ENCODE assay signal across 8 cellular contexts in genomic region chr2:7118606-7119503, GRCh38.
DNase-seq lines count a peak whose midpoint lies in the region; ATAC-seq and TF ChIP-seq lines count a peak whose summit lies in the region.

No MANE protein-coding gene starts in this region.

- H3K4me3 ChIP-seq in mammary epithelial cell (replicated peaks in 1 of 3; ENCODE audit: insufficient read depth in 1 of 3, low read depth in 2 of 3, low read length in 3 of 3), result no peak overlapping the region

- no peak overlapping the region for H3K4me3 Mint-ChIP-seq in activated T-cell treated with anti-CD3 and anti-CD28 coated beads, Interleukin-2, amount 50 U/mL, for 72 hours
- H3K4me3 Mint-ChIP-seq in mesothelial cell of epicardium, result no peak overlapping the region
- no peak overlapping the region for H3K4me3 Mint-ChIP-seq in activated T-cell treated with anti-CD3 and anti-CD28 coated beads, Interleukin-2, amount 50 U/mL, for 4 hours

- intact Hi-C loops in mammary epithelial cell (cut with micrococcal nuclease), result loop anchor here (1.0 to 2.0 kb wide), 4 partner anchors 84 to 1642 kb away; no protein-coding TSS in a partner anchor

- no peak for ATAC-seq in activated T-cell treated with anti-CD3 and anti-CD28 coated beads, Interleukin-2, amount 50 U/mL, for 72 hours (replicated peaks in 1 of 2)
- ATAC-seq in activated T-cell treated with anti-CD3 and anti-CD28 coated beads, Interleukin-2, amount 50 U/mL, for 4 hours, result no peak

- H3K36me3 ChIP-seq in mammary epithelial cell (ENCODE audit: insufficient read depth, low read length), result no peaks in the 10 kb centered on the region

- DNase-seq in activated T-cell treated with anti-CD3 and anti-CD28 coated beads, Interleukin-2, amount 50 U/mL, for 72 hours, result peak; percentile 12 to 18
- DNase-seq in activated T-cell treated with anti-CD3 and anti-CD28 coated beads, Interleukin-2, amount 50 U/mL, for 48 hours, result no peak
- DNase-seq in NCI-H2227 treated with DMSO at 0.1 percent for 48 hours (lab: John Stamatoyannopoulos, UW) (peak; percentile 15), mammary epithelial cell (peak; percentile 11), mesothelial cell of epicardium (ENCODE audit: low spot score in 2 of 2, unreplicated experiment in 2 of 2) (peak in 1 of 2 experiments; percentile 57), SKM-1 treated with dmso at 0.1 percent for 144 hours (lab: John Stamatoyannopoulos, UW; ENCODE audit: unreplicated experiment) (no peak)
- DNase-seq in activated T-cell treated with anti-CD3 and anti-CD28 coated beads, Interleukin-2, amount 50 U/mL, for 4 hours, result no peak
- DNase-seq in stimulated activated CD4-positive, alpha-beta T cell treated with anti-CD3 and anti-CD28 coated beads, Interleukin-4, amount 100 ng/mL, for 4 hours, result no peak

- no TSS peak for BruUV-seq in mammary epithelial cell (replicated peaks; lab: Mats Ljungman, UMichigan)

- no peak overlapping the region for H3K9ac ChIP-seq in mammary epithelial cell (ENCODE audit: insufficient read depth, low read length)

- H3K36me3 Mint-ChIP-seq in activated T-cell treated with anti-CD3 and anti-CD28 coated beads, Interleukin-2, amount 50 U/mL, for 72 hours (ENCODE audit: insufficient read depth in 2 of 2), result peaks cover 4 to 10% of the 10 kb centered on the region in 2 donors
- H3K36me3 Mint-ChIP-seq in mesothelial cell of epicardium, result peaks cover 6% of the 10 kb centered on the region
- peaks cover 3% of the 10 kb centered on the region for H3K36me3 Mint-ChIP-seq in activated T-cell treated with anti-CD3 and anti-CD28 coated beads, Interleukin-2, amount 50 U/mL, for 4 hours (ENCODE audit: insufficient read depth)

- H3K27me3 Mint-ChIP-seq in activated T-cell treated with anti-CD3 and anti-CD28 coated beads, Interleukin-2, amount 50 U/mL, for 72 hours (ENCODE audit: low read depth), result no peaks in the 10 kb centered on the region
- peaks cover 5% of the 10 kb centered on the region for H3K27me3 Mint-ChIP-seq in mesothelial cell of epicardium (ENCODE audit: low read depth)
- peaks cover 2% of the 10 kb centered on the region for H3K27me3 Mint-ChIP-seq in activated T-cell treated with anti-CD3 and anti-CD28 coated beads, Interleukin-2, amount 50 U/mL, for 4 hours (ENCODE audit: low read depth)

- in situ Hi-C loops in mammary epithelial cell (cut with MboI; ENCODE audit: low sequenced_read_pairs in 2 of 2), result loop anchor here in 1 of 2 donors (25.0 kb wide), 1 partner anchor 1568 kb away; the partner anchor contains the start of gene ID2

- WGBS in mammary epithelial cell (ENCODE audit: low coverage, missing lambda C conversion rate), result 45% methylated on average over 9 of the region's 9 CpGs

- H3K79me2 ChIP-seq in mammary epithelial cell (ENCODE audit: insufficient read depth, low read length), result no peaks in the 10 kb centered on the region

- no peak overlapping the region for H3K4me2 ChIP-seq in mammary epithelial cell (ENCODE audit: insufficient read depth, low read depth, low read length)

- no peaks in the 10 kb centered on the region for H4K20me1 ChIP-seq in mammary epithelial cell (ENCODE audit: insufficient read depth, low read length)

- no peaks in the 10 kb centered on the region for H3K9me3 ChIP-seq in mammary epithelial cell (replicated peaks; ENCODE audit: insufficient read depth, low read length)

- H3K4me1 ChIP-seq in mammary epithelial cell (ENCODE audit: insufficient read depth, low read length), result no peaks in the 10 kb centered on the region

- TF ChIP-seq CTCF in mammary epithelial cell (conservative IDR thresholded peaks at IDR 0.05 in 1 of 2, IDR thresholded peaks at IDR 0.05 in 1 of 2; ENCODE audit: extremely low read depth in 1 of 2, insufficient read depth in 1 of 2, low read depth in 1 of 2, low read length in 2 of 2) (peak; percentile 66 to 67), mesothelial cell of epicardium (IDR thresholded peaks at IDR 0.05; ENCODE audit: unreplicated experiment) (peak; percentile 47)

- H3K4me1 Mint-ChIP-seq in activated T-cell treated with anti-CD3 and anti-CD28 coated beads, Interleukin-2, amount 50 U/mL, for 72 hours (ENCODE audit: low read depth), result peaks cover 7% of the 10 kb centered on the region
- H3K4me1 Mint-ChIP-seq in mesothelial cell of epicardium, result no peaks in the 10 kb centered on the region
- no peaks in the 10 kb centered on the region for H3K4me1 Mint-ChIP-seq in activated T-cell treated with anti-CD3 and anti-CD28 coated beads, Interleukin-2, amount 50 U/mL, for 4 hours (ENCODE audit: low read depth)

- H3K27ac ChIP-seq in mammary epithelial cell (ENCODE audit: insufficient read depth, low read depth, low read length), result no peak overlapping the region

- H3K27ac Mint-ChIP-seq in activated T-cell treated with anti-CD3 and anti-CD28 coated beads, Interleukin-2, amount 50 U/mL, for 72 hours, result no peak overlapping the region
- H3K27ac Mint-ChIP-seq in mesothelial cell of epicardium, result no peak overlapping the region

- dilution Hi-C loops in mammary epithelial cell (cut with HindIII; ENCODE audit: low sequenced_read_pairs), result no loop called here

- peaks cover 2 to 4% of the 10 kb centered on the region in 2 donors for H3K9me3 Mint-ChIP-seq in activated T-cell treated with anti-CD3 and anti-CD28 coated beads, Interleukin-2, amount 50 U/mL, for 72 hours
- peaks cover 10% of the 10 kb centered on the region for H3K9me3 Mint-ChIP-seq in mesothelial cell of epicardium
- peaks cover 9% of the 10 kb centered on the region for H3K9me3 Mint-ChIP-seq in activated T-cell treated with anti-CD3 and anti-CD28 coated beads, Interleukin-2, amount 50 U/mL, for 4 hours

- CTCF ChIA-PET in mammary epithelial cell (lab: Charles Lee; ENCODE audit: low non-redundant PET), result interaction anchor here (0.5 kb wide), 1 partner anchor 62 kb away, joined by 3 read pairs; no protein-coding TSS in a partner anchor

- no peaks in the 10 kb centered on the region for H3K27me3 ChIP-seq in mammary epithelial cell (ENCODE audit: insufficient read depth, low read length)

- no peak overlapping the region for H2AFZ ChIP-seq in mammary epithelial cell (ENCODE audit: low read depth, low read length)

Comparison
In these comparisons a context has a peak if more than half of its experiments do, and no peak if none do; other contexts are left out.
1. DNase-seq: peak in activated T-cell treated with anti-CD3 and anti-CD28 coated beads, Interleukin-2, amount 50 U/mL, for 72 hours (2 of 2), NCI-H2227 treated with DMSO at 0.1 percent for 48 hours (single experiment) and mammary epithelial cell (single experiment); none in activated T-cell treated with anti-CD3 and anti-CD28 coated beads, Interleukin-2, amount 50 U/mL, for 48 hours (0 of 2), activated T-cell treated with anti-CD3 and anti-CD28 coated beads, Interleukin-2, amount 50 U/mL, for 4 hours (single experiment), stimulated activated CD4-positive, alpha-beta T cell treated with anti-CD3 and anti-CD28 coated beads, Interleukin-4, amount 100 ng/mL, for 4 hours (0 of 2) and SKM-1 treated with dmso at 0.1 percent for 144 hours (single experiment).